1 cellular context compared by ENCODE assay signal in the genomic region with DNA sequence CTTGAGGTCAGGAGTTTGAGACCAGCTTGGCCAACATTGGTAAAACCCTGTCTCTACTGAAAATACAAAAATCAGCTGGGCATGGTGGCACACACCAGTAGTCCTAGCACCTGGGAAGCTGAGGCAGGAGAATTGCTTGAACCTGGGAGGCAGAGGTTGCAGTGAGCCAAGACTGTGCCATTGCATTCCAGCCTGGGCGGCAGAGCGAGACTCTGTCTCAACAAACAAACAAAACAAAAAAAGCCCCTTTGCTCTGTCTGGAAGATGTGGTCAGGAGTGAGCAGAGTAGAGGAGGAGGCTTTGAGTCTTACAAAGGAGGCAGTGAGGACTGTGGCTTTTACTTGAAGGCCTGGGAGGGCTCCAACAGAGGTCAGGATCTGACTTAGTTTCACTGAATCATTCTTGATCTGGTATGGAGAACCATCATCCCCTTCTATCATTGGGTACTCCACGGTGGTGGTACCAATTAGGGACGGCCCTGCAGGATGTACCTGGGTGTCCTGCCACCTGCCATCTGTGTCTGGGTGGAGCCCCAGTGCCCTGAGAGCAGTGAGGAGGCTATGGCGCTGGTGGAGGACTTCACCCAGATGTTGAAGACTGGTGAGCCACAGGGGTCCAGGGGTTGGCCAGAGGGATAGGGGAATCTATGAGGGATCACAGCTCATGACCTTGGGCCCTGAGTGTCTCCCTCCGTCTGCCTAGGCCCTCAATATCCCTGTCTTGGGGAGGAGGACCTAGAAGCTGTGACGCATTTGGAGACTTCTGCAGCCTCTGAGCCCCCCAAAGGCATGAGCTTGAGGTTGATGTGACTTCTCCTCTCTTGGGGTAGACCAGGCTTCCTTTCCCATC.
TF ChIP-seq lines count a peak whose summit lies in the region.

No MANE protein-coding gene starts in this region.

TF ChIP-seq in GM12878, 131 proteins besides CTCF, POLR2A, EP300 and RAD21:
- TF ChIP-seq EED (IDR thresholded peaks at IDR 0.05; ENCODE audit: low read depth): no peak
- no peak for TF ChIP-seq RFX5 (IDR thresholded peaks at IDR 0.05; ENCODE audit: low read depth, low read length)
- no peak for TF ChIP-seq FOXM1 (IDR thresholded peaks at IDR 0.05; ENCODE audit: low read depth, low read length)
- TF ChIP-seq, protein P1, sequence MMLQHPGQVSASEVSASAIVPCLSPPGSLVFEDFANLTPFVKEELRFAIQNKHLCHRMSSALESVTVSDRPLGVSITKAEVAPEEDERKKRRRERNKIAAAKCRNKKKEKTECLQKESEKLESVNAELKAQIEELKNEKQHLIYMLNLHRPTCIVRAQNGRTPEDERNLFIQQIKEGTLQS (IDR thresholded peaks at IDR 0.05; ENCODE audit: borderline replicate concordance, extremely low read depth, low read depth, low read length): no peak
- TF ChIP-seq, protein P2, sequence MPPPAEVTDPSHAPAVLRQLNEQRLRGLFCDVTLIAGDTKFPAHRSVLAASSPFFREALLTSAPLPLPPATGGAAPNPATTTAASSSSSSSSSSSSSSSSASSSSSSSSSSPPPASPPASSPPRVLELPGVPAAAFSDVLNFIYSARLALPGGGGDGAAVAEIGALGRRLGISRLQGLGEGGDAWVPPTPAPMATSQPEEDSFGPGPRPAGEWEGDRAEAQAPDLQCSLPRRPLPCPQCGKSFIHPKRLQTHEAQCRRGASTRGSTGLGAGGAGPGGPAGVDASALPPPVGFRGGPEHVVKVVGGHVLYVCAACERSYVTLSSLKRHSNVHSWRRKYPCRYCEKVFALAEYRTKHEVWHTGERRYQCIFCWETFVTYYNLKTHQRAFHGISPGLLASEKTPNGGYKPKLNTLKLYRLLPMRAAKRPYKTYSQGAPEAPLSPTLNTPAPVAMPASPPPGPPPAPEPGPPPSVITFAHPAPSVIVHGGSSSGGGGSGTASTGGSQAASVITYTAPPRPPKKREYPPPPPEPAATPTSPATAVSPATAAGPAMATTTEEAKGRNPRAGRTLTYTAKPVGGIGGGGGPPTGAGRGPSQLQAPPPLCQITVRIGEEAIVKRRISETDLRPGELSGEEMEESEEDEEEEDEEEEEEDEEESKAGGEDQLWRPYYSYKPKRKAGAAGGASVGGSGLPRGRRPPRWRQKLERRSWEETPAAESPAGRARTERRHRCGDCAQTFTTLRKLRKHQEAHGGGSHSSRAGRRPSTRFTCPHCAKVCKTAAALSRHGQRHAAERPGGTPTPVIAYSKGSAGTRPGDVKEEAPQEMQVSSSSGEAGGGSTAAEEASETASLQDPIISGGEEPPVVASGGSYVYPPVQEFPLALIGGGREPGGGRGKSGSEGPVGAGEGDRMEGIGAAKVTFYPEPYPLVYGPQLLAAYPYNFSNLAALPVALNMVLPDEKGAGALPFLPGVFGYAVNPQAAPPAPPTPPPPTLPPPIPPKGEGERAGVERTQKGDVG (CRISPR knock-in tag; IDR thresholded peaks at IDR 0.05): no peak
- no peak for TF ChIP-seq SREBF1 (IDR thresholded peaks at IDR 0.05; ENCODE audit: low read length)
- TF ChIP-seq MTA2 (IDR thresholded peaks at IDR 0.05; ENCODE audit: low read depth): no peak
- TF ChIP-seq ELK1 (IDR thresholded peaks at IDR 0.05; ENCODE audit: low read depth, low read length): no peak
- no peak for TF ChIP-seq PAX5 (IDR thresholded peaks at IDR 0.05; ENCODE audit: borderline replicate concordance, low read depth, low read length)
- TF ChIP-seq ATF2 (IDR thresholded peaks at IDR 0.05; ENCODE audit: low read length): no peak
- TF ChIP-seq USF1 (IDR thresholded peaks at IDR 0.05; ENCODE audit: borderline replicate concordance, extremely low read length, insufficient read depth, low read depth, low read length): no peak
- TF ChIP-seq, protein P3, sequence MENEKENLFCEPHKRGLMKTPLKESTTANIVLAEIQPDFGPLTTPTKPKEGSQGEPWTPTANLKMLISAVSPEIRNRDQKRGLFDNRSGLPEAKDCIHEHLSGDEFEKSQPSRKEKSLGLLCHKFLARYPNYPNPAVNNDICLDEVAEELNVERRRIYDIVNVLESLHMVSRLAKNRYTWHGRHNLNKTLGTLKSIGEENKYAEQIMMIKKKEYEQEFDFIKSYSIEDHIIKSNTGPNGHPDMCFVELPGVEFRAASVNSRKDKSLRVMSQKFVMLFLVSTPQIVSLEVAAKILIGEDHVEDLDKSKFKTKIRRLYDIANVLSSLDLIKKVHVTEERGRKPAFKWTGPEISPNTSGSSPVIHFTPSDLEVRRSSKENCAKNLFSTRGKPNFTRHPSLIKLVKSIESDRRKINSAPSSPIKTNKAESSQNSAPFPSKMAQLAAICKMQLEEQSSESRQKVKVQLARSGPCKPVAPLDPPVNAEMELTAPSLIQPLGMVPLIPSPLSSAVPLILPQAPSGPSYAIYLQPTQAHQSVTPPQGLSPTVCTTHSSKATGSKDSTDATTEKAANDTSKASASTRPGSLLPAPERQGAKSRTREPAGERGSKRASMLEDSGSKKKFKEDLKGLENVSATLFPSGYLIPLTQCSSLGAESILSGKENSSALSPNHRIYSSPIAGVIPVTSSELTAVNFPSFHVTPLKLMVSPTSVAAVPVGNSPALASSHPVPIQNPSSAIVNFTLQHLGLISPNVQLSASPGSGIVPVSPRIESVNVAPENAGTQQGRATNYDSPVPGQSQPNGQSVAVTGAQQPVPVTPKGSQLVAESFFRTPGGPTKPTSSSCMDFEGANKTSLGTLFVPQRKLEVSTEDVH (IDR thresholded peaks at IDR 0.05; ENCODE audit: low read depth, partially characterized antibody): no peak
- no peak for TF ChIP-seq SKIL (IDR thresholded peaks at IDR 0.05; ENCODE audit: low read depth, poor library complexity, severe bottlenecking)
- no peak for TF ChIP-seq HDAC2 (IDR thresholded peaks at IDR 0.05)
- no peak for TF ChIP-seq RELA (IDR thresholded peaks at IDR 0.05; ENCODE audit: borderline replicate concordance, partially characterized antibody)
- TF ChIP-seq SMARCA5 (IDR thresholded peaks at IDR 0.05): no peak
- TF ChIP-seq PML (IDR thresholded peaks at IDR 0.05; ENCODE audit: low read length): no peak
- TF ChIP-seq, protein P4, sequence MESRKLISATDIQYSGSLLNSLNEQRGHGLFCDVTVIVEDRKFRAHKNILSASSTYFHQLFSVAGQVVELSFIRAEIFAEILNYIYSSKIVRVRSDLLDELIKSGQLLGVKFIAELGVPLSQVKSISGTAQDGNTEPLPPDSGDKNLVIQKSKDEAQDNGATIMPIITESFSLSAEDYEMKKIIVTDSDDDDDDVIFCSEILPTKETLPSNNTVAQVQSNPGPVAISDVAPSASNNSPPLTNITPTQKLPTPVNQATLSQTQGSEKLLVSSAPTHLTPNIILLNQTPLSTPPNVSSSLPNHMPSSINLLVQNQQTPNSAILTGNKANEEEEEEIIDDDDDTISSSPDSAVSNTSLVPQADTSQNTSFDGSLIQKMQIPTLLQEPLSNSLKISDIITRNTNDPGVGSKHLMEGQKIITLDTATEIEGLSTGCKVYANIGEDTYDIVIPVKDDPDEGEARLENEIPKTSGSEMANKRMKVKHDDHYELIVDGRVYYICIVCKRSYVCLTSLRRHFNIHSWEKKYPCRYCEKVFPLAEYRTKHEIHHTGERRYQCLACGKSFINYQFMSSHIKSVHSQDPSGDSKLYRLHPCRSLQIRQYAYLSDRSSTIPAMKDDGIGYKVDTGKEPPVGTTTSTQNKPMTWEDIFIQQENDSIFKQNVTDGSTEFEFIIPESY (IDR thresholded peaks at IDR 0.05): no peak
- TF ChIP-seq, protein P5, sequence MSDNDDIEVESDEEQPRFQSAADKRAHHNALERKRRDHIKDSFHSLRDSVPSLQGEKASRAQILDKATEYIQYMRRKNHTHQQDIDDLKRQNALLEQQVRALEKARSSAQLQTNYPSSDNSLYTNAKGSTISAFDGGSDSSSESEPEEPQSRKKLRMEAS (IDR thresholded peaks at IDR 0.05; ENCODE audit: low read depth, low read length): no peak
